ENCODE assay signal across 1 cellular context in the genomic region with DNA sequence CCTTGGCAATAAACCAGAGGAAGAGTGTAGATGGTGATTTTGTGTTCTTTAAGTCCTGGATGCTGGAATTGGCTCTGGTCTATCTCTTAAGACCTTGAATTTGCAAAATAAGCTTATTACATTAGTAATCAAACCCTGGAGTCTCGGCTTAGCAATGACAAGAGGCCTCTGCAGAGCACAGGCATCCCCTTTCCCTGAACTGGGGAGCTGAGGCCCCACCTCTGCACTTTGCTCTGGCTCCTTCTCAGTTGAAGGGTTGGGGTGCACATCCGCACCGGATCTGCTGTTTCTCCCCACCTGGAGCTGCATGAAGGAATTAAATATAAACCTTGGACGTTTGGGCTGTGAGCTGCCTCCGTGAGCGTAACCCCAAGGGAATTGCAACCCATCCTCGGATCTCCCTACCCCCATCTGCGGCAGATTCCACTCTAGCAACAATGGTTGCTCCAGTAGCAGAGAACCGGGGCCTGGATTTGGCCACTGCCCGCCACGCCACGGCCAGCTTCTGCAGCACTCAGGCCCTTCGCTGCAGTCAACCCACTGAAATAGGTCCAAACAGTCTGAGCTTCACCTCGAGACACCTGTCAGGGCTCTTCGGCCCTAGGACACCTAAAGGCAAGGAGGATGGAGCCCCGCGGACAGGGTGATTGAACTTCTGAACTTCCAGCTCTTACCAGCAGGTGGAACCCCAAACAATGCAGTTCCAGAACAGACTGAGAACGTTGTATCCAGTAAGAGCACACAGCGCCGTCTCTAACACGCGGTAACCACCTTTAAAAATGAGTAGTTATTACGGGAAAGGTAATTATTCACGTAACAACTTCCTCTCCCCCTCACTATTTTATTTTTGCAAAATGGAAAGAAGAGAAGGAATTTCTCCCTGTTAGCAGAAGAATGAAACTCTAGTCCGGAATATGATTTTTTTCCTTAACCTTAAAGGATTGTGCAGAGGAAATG.
A peak's percentile ranks its signal among the peaks of the same experiment; 100 is the strongest.
TF ChIP-seq lines count a peak whose summit lies in the region.

No MANE protein-coding gene starts in this region.

TF ChIP-seq in HepG2, 621 proteins besides CTCF, POLR2A, EP300 and RAD21 (continued from another document and continues in another):
- TF ChIP-seq, protein P1, sequence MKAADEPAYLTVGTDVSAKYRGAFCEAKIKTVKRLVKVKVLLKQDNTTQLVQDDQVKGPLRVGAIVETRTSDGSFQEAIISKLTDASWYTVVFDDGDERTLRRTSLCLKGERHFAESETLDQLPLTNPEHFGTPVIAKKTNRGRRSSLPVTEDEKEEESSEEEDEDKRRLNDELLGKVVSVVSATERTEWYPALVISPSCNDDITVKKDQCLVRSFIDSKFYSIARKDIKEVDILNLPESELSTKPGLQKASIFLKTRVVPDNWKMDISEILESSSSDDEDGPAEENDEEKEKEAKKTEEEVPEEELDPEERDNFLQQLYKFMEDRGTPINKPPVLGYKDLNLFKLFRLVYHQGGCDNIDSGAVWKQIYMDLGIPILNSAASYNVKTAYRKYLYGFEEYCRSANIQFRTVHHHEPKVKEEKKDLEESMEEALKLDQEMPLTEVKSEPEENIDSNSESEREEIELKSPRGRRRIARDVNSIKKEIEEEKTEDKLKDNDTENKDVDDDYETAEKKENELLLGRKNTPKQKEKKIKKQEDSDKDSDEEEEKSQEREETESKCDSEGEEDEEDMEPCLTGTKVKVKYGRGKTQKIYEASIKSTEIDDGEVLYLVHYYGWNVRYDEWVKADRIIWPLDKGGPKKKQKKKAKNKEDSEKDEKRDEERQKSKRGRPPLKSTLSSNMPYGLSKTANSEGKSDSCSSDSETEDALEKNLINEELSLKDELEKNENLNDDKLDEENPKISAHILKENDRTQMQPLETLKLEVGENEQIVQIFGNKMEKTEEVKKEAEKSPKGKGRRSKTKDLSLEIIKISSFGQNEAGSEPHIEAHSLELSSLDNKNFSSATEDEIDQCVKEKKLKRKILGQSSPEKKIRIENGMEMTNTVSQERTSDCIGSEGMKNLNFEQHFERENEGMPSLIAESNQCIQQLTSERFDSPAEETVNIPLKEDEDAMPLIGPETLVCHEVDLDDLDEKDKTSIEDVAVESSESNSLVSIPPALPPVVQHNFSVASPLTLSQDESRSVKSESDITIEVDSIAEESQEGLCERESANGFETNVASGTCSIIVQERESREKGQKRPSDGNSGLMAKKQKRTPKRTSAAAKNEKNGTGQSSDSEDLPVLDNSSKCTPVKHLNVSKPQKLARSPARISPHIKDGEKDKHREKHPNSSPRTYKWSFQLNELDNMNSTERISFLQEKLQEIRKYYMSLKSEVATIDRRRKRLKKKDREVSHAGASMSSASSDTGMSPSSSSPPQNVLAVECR (CRISPR knock-in tag; IDR thresholded peaks at IDR 0.05; ENCODE audit: borderline replicate concordance), result peak; percentile 26; the same call in 1 of the 2 replicates
- TF ChIP-seq GATAD1 (CRISPR knock-in tag; IDR thresholded peaks at IDR 0.05) (peak; percentile 53; the same call in 1 of the 2 replicates), ZSCAN29 (CRISPR knock-in tag; conservative IDR thresholded peaks at IDR 0.05) (no peak), ZNF768 (CRISPR knock-in tag; IDR thresholded peaks at IDR 0.05) (0 out of 2 replicates have a peak, but pooled peaks have one; percentile 14), RNF2 (conservative IDR thresholded peaks at IDR 0.05; ENCODE audit: low read depth) (0 out of 2 replicates have a peak, but pooled peaks have one; percentile 62), ZNF274 (CRISPR knock-in tag; IDR thresholded peaks at IDR 0.05) (peak; percentile 34; the same call in 1 of the 2 replicates), TEAD3 (CRISPR knock-in tag; optimal IDR thresholded peaks at IDR 0.05; ENCODE audit: borderline replicate concordance) (peak; percentile 41), ZNF788 (CRISPR knock-in tag; IDR thresholded peaks at IDR 0.05; ENCODE audit: borderline replicate concordance) (no peak), SOX6 (IDR thresholded peaks at IDR 0.05) (no peak), SOX6 (CRISPR knock-in tag; IDR thresholded peaks at IDR 0.05) (0 out of 2 replicates have a peak, but pooled peaks have one; percentile 22), ZNF136 (CRISPR knock-in tag; IDR thresholded peaks at IDR 0.05; ENCODE audit: low read depth) (0 out of 2 replicates have a peak, but pooled peaks have one; percentile 53), IRF2 (CRISPR knock-in tag; IDR thresholded peaks at IDR 0.05) (peak; percentile 48; the same call in 1 of the 2 replicates), ZNF703 (CRISPR knock-in tag; IDR thresholded peaks at IDR 0.05; ENCODE audit: borderline replicate concordance) (no peak), SMARCC2 (IDR thresholded peaks at IDR 0.05) (0 out of 2 replicates have a peak, but pooled peaks have one; percentile 31), STAG1 (CRISPR knock-in tag; IDR thresholded peaks at IDR 0.05) (peak; percentile 89), MIXL1 (CRISPR knock-in tag; IDR thresholded peaks at IDR 0.05) (0 out of 2 replicates have a peak, but pooled peaks have one; percentile 27), ELF3 (CRISPR knock-in tag; IDR thresholded peaks at IDR 0.05) (peak; percentile 45; the same call in 1 of the 2 replicates), KDM2A (CRISPR knock-in tag; IDR thresholded peaks at IDR 0.05; ENCODE audit: borderline replicate concordance, low read depth) (peak; percentile 50; the same call in 1 of the 2 replicates), ZNF589 (CRISPR knock-in tag; conservative IDR thresholded peaks at IDR 0.05) (no peak)
- TF ChIP-seq, protein P2, sequence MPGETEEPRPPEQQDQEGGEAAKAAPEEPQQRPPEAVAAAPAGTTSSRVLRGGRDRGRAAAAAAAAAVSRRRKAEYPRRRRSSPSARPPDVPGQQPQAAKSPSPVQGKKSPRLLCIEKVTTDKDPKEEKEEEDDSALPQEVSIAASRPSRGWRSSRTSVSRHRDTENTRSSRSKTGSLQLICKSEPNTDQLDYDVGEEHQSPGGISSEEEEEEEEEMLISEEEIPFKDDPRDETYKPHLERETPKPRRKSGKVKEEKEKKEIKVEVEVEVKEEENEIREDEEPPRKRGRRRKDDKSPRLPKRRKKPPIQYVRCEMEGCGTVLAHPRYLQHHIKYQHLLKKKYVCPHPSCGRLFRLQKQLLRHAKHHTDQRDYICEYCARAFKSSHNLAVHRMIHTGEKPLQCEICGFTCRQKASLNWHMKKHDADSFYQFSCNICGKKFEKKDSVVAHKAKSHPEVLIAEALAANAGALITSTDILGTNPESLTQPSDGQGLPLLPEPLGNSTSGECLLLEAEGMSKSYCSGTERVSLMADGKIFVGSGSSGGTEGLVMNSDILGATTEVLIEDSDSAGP (CRISPR knock-in tag; IDR thresholded peaks at IDR 0.05; ENCODE audit: borderline replicate concordance), result 0 out of 2 replicates have a peak, but pooled peaks have one; percentile 22
- TF ChIP-seq, protein P3, sequence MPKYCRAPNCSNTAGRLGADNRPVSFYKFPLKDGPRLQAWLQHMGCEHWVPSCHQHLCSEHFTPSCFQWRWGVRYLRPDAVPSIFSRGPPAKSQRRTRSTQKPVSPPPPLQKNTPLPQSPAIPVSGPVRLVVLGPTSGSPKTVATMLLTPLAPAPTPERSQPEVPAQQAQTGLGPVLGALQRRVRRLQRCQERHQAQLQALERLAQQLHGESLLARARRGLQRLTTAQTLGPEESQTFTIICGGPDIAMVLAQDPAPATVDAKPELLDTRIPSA (CRISPR knock-in tag; IDR thresholded peaks at IDR 0.05; ENCODE audit: borderline replicate concordance), result no peak
- TF ChIP-seq, protein P4, sequence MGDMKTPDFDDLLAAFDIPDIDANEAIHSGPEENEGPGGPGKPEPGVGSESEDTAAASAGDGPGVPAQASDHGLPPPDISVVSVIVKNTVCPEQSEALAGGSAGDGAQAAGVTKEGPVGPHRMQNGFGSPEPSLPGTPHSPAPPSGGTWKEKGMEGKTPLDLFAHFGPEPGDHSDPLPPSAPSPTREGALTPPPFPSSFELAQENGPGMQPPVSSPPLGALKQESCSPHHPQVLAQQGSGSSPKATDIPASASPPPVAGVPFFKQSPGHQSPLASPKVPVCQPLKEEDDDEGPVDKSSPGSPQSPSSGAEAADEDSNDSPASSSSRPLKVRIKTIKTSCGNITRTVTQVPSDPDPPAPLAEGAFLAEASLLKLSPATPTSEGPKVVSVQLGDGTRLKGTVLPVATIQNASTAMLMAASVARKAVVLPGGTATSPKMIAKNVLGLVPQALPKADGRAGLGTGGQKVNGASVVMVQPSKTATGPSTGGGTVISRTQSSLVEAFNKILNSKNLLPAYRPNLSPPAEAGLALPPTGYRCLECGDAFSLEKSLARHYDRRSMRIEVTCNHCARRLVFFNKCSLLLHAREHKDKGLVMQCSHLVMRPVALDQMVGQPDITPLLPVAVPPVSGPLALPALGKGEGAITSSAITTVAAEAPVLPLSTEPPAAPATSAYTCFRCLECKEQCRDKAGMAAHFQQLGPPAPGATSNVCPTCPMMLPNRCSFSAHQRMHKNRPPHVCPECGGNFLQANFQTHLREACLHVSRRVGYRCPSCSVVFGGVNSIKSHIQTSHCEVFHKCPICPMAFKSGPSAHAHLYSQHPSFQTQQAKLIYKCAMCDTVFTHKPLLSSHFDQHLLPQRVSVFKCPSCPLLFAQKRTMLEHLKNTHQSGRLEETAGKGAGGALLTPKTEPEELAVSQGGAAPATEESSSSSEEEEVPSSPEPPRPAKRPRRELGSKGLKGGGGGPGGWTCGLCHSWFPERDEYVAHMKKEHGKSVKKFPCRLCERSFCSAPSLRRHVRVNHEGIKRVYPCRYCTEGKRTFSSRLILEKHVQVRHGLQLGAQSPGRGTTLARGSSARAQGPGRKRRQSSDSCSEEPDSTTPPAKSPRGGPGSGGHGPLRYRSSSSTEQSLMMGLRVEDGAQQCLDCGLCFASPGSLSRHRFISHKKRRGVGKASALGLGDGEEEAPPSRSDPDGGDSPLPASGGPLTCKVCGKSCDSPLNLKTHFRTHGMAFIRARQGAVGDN (CRISPR knock-in tag; IDR thresholded peaks at IDR 0.05), result peak; percentile 54
- TF ChIP-seq, protein P5, sequence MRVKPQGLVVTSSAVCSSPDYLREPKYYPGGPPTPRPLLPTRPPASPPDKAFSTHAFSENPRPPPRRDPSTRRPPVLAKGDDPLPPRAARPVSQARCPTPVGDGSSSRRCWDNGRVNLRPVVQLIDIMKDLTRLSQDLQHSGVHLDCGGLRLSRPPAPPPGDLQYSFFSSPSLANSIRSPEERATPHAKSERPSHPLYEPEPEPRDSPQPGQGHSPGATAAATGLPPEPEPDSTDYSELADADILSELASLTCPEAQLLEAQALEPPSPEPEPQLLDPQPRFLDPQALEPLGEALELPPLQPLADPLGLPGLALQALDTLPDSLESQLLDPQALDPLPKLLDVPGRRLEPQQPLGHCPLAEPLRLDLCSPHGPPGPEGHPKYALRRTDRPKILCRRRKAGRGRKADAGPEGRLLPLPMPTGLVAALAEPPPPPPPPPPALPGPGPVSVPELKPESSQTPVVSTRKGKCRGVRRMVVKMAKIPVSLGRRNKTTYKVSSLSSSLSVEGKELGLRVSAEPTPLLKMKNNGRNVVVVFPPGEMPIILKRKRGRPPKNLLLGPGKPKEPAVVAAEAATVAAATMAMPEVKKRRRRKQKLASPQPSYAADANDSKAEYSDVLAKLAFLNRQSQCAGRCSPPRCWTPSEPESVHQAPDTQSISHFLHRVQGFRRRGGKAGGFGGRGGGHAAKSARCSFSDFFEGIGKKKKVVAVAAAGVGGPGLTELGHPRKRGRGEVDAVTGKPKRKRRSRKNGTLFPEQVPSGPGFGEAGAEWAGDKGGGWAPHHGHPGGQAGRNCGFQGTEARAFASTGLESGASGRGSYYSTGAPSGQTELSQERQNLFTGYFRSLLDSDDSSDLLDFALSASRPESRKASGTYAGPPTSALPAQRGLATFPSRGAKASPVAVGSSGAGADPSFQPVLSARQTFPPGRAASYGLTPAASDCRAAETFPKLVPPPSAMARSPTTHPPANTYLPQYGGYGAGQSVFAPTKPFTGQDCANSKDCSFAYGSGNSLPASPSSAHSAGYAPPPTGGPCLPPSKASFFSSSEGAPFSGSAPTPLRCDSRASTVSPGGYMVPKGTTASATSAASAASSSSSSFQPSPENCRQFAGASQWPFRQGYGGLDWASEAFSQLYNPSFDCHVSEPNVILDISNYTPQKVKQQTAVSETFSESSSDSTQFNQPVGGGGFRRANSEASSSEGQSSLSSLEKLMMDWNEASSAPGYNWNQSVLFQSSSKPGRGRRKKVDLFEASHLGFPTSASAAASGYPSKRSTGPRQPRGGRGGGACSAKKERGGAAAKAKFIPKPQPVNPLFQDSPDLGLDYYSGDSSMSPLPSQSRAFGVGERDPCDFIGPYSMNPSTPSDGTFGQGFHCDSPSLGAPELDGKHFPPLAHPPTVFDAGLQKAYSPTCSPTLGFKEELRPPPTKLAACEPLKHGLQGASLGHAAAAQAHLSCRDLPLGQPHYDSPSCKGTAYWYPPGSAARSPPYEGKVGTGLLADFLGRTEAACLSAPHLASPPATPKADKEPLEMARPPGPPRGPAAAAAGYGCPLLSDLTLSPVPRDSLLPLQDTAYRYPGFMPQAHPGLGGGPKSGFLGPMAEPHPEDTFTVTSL (CRISPR knock-in tag; IDR thresholded peaks at IDR 0.05; ENCODE audit: borderline replicate concordance), result no peak
- TF ChIP-seq, protein P6, sequence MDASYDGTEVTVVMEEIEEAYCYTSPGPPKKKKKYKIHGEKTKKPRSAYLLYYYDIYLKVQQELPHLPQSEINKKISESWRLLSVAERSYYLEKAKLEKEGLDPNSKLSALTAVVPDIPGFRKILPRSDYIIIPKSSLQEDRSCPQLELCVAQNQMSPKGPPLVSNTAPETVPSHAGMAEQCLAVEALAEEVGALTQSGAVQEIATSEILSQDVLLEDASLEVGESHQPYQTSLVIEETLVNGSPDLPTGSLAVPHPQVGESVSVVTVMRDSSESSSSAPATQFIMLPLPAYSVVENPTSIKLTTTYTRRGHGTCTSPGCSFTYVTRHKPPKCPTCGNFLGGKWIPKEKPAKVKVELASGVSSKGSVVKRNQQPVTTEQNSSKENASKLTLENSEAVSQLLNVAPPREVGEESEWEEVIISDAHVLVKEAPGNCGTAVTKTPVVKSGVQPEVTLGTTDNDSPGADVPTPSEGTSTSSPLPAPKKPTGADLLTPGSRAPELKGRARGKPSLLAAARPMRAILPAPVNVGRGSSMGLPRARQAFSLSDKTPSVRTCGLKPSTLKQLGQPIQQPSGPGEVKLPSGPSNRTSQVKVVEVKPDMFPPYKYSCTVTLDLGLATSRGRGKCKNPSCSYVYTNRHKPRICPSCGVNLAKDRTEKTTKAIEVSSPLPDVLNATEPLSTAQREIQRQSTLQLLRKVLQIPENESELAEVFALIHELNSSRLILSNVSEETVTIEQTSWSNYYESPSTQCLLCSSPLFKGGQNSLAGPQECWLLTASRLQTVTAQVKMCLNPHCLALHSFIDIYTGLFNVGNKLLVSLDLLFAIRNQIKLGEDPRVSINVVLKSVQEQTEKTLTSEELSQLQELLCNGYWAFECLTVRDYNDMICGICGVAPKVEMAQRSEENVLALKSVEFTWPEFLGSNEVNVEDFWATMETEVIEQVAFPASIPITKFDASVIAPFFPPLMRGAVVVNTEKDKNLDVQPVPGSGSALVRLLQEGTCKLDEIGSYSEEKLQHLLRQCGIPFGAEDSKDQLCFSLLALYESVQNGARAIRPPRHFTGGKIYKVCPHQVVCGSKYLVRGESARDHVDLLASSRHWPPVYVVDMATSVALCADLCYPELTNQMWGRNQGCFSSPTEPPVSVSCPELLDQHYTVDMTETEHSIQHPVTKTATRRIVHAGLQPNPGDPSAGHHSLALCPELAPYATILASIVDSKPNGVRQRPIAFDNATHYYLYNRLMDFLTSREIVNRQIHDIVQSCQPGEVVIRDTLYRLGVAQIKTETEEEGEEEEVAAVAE (CRISPR knock-in tag; IDR thresholded peaks at IDR 0.05; ENCODE audit: borderline replicate concordance), result peak; percentile 38; the same call in 1 of the 2 replicates
- TF ChIP-seq, protein P7, sequence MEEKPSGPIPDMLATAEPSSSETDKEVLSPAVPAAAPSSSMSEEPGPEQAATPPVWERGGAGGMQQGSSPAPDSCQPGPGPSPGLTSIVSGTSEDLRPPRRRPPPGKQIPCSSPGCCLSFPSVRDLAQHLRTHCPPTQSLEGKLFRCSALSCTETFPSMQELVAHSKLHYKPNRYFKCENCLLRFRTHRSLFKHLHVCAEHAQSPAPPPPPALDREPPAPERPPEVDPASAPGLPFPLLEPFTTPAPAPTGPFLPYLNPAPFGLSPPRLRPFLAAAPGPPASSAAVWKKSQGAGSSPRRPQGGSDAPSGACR (CRISPR knock-in tag; IDR thresholded peaks at IDR 0.05), result 0 out of 2 replicates have a peak, but pooled peaks have one; percentile 37
